In the genomic region with DNA sequence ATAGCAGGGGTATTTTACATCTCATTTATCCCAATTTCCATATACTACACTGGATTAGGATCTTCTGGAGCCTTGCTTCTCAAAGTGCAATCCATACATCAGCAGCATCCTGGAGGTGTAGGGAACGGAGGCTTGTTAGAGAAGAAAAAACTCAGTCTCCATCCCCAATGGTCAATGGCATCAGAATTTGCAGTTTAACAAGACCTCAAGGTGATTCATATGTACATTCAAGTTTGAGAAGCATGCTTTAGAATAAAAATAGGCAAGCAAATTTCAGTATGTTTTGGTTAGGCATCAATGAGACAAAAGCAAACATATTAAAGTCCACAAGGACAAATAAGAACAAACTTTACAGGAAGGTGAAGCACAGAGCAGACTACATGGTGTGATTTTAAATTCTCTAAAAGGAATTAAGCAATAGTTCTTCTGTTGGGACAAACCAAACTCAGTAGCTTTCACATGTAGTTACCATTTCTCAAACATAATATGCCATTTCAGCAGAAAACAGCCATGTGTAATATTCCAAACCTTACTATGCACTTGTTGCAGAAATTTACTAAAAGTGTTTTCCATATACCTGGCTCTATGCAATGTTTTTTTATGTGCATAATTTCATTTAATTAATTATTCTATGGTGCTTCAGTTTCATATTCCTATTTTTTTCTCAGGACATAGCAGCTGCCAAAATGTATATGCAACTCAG, we compare ENCODE assay signal across 2 cellular contexts.
A peak's percentile ranks its signal among the peaks of the same experiment; 100 is the strongest.
TF ChIP-seq lines count a peak whose summit lies in the region.

No MANE protein-coding gene starts in this region.

TF ChIP-seq in IMR-90, 13 proteins besides CTCF, POLR2A, EP300 and RAD21:
- TF ChIP-seq RCOR1 (IDR thresholded peaks at IDR 0.05; ENCODE audit: insufficient replicate concordance, low read length) (no peak), MAFK (IDR thresholded peaks at IDR 0.05; ENCODE audit: low read depth, low read length) (peak; percentile 85)

TF ChIP-seq in liver, 16 proteins besides CTCF, POLR2A, EP300 and RAD21:
- TF ChIP-seq NR2F2 (IDR thresholded peaks at IDR 0.05), result no peak
- TF ChIP-seq, protein P1, sequence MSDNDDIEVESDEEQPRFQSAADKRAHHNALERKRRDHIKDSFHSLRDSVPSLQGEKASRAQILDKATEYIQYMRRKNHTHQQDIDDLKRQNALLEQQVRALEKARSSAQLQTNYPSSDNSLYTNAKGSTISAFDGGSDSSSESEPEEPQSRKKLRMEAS (IDR thresholded peaks at IDR 0.05), result peak; percentile 41
- TF ChIP-seq YY1 (IDR thresholded peaks at IDR 0.05), result peak; percentile 22
- peak; percentile 68 for TF ChIP-seq SP1 (IDR thresholded peaks at IDR 0.05)
- no peak for TF ChIP-seq EGR1 (IDR thresholded peaks at IDR 0.05; ENCODE audit: low read depth in 2 of 2)
- TF ChIP-seq, protein P2, sequence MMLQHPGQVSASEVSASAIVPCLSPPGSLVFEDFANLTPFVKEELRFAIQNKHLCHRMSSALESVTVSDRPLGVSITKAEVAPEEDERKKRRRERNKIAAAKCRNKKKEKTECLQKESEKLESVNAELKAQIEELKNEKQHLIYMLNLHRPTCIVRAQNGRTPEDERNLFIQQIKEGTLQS (IDR thresholded peaks at IDR 0.05), result no peak
- no peak for TF ChIP-seq FOXA1 (IDR thresholded peaks at IDR 0.05)
- TF ChIP-seq, protein P3, sequence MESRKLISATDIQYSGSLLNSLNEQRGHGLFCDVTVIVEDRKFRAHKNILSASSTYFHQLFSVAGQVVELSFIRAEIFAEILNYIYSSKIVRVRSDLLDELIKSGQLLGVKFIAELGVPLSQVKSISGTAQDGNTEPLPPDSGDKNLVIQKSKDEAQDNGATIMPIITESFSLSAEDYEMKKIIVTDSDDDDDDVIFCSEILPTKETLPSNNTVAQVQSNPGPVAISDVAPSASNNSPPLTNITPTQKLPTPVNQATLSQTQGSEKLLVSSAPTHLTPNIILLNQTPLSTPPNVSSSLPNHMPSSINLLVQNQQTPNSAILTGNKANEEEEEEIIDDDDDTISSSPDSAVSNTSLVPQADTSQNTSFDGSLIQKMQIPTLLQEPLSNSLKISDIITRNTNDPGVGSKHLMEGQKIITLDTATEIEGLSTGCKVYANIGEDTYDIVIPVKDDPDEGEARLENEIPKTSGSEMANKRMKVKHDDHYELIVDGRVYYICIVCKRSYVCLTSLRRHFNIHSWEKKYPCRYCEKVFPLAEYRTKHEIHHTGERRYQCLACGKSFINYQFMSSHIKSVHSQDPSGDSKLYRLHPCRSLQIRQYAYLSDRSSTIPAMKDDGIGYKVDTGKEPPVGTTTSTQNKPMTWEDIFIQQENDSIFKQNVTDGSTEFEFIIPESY (IDR thresholded peaks at IDR 0.05), result peak; percentile 30
- TF ChIP-seq FOXA2 (IDR thresholded peaks at IDR 0.05), result peak; percentile 56
- TF ChIP-seq JUND (IDR thresholded peaks at IDR 0.05), result peak in 1 of 2 donors; percentile 33
- TF ChIP-seq, protein P4, sequence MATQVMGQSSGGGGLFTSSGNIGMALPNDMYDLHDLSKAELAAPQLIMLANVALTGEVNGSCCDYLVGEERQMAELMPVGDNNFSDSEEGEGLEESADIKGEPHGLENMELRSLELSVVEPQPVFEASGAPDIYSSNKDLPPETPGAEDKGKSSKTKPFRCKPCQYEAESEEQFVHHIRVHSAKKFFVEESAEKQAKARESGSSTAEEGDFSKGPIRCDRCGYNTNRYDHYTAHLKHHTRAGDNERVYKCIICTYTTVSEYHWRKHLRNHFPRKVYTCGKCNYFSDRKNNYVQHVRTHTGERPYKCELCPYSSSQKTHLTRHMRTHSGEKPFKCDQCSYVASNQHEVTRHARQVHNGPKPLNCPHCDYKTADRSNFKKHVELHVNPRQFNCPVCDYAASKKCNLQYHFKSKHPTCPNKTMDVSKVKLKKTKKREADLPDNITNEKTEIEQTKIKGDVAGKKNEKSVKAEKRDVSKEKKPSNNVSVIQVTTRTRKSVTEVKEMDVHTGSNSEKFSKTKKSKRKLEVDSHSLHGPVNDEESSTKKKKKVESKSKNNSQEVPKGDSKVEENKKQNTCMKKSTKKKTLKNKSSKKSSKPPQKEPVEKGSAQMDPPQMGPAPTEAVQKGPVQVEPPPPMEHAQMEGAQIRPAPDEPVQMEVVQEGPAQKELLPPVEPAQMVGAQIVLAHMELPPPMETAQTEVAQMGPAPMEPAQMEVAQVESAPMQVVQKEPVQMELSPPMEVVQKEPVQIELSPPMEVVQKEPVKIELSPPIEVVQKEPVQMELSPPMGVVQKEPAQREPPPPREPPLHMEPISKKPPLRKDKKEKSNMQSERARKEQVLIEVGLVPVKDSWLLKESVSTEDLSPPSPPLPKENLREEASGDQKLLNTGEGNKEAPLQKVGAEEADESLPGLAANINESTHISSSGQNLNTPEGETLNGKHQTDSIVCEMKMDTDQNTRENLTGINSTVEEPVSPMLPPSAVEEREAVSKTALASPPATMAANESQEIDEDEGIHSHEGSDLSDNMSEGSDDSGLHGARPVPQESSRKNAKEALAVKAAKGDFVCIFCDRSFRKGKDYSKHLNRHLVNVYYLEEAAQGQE (IDR thresholded peaks at IDR 0.05), result peak; percentile 28
- TF ChIP-seq HNF4A (conservative IDR thresholded peaks at IDR 0.05), result peak; percentile 69 to 73
- peak; percentile 36 to 71 for TF ChIP-seq RXRA (IDR thresholded peaks at IDR 0.05)
- no peak for TF ChIP-seq HNF4G (IDR thresholded peaks at IDR 0.05)
- TF ChIP-seq TAF1 (conservative IDR thresholded peaks at IDR 0.05), result no peak
- TF ChIP-seq GABPA (IDR thresholded peaks at IDR 0.05 in 1 of 2, conservative IDR thresholded peaks at IDR 0.05 in 1 of 2), result no peak
